Comparison of ENCODE assay signal across 8 cellular contexts in genomic region chr1:8848663-8849386, GRCh38. TPM values are rescaled to one million over a fixed set of nuclear protein-coding genes. Genes with fewer than 3 reads are reported as not detected.
A peak's percentile ranks its signal among the peaks of the same experiment; 100 is the strongest.
DNase-seq lines count a peak whose midpoint lies in the region; ATAC-seq and TF ChIP-seq lines count a peak whose summit lies in the region.

No MANE protein-coding gene starts in this region.

- H3K36me3 ChIP-seq in PC-9 (ENCODE audit: low read depth): no peaks in the 10 kb centered on the region

- CTCF ChIA-PET in PC-9 (lab: Charles Lee): interaction anchor here (0.5 to 1.9 kb wide), 12 partner anchors 33 to 377 kb away, joined by 3 to 13 read pairs (median 4); no protein-coding TSS in a partner anchor

- no peaks in the 10 kb centered on the region for H3K9me2 ChIP-seq in PC-9 (ENCODE audit: insufficient read depth)

- no peak overlapping the region for H3K27ac Mint-ChIP-seq in natural killer cell treated with Interleukin-12 subunit alpha and Interleukin-12 subunit beta and Interleukin-15 and Interleukin-18, amount 100 ng/mL, for 72 hours
- no peak overlapping the region for H3K27ac Mint-ChIP-seq in stimulated activated effector memory CD8-positive, alpha-beta T cell treated with anti-CD3 and anti-CD28 coated beads, Interleukin-12 subunit alpha, Interleukin-12 subunit beta, amount 100 ng/mL, for 72 hours

- peak; percentile 63 for DNase-seq in GM04503 (ENCODE audit: low read depth)
- peak; percentile 83 for DNase-seq in KBM-7
- peak; percentile 57 to 86 for DNase-seq in PC-9
- DNase-seq in activated T-cell treated with anti-CD3 and anti-CD28 coated beads, Interleukin-2, amount 50 U/mL, for 48 hours: peak; percentile 84 to 87
- DNase-seq in fibroblast of gingiva (ENCODE audit: low read depth): peak; percentile 94
- DNase-seq in natural killer cell treated with Interleukin-12 subunit alpha and Interleukin-12 subunit beta and Interleukin-15 and Interleukin-18, amount 100 ng/mL, for 72 hours (ENCODE audit: low spot score): peak; percentile 74
- DNase-seq in stimulated activated effector memory CD8-positive, alpha-beta T cell treated with anti-CD3 and anti-CD28 coated beads, Interleukin-12 subunit alpha, Interleukin-12 subunit beta, amount 100 ng/mL, for 72 hours (ENCODE audit: low spot score in 2 of 2): peak; percentile 83 to 88

- POLR2A ChIA-PET in PC-9 (lab: Charles Lee; ENCODE audit: unreplicated experiment): interaction anchor here (0.5 to 0.7 kb wide), 5 partner anchors 9 to 123 kb away, joined by 3 to 5 read pairs (median 4); no protein-coding TSS in a partner anchor

- no peaks in the 10 kb centered on the region; the same call in 1 of the 2 replicates for H3F3A ChIP-seq in PC-9 (ENCODE audit: insufficient read depth, low read depth)

- ATAC-seq in natural killer cell treated with Interleukin-12 subunit alpha and Interleukin-12 subunit beta and Interleukin-15 and Interleukin-18, amount 100 ng/mL, for 72 hours: peak; percentile 85 to 91
- ATAC-seq in stimulated activated effector memory CD8-positive, alpha-beta T cell treated with anti-CD3 and anti-CD28 coated beads, Interleukin-12 subunit alpha, Interleukin-12 subunit beta, amount 100 ng/mL, for 72 hours: peak; percentile 91
- ATAC-seq in GM18502 (IDR thresholded peaks at IDR 0.05; ENCODE audit: poor library complexity, unreplicated experiment): no peak

- H3K9me3 Mint-ChIP-seq in natural killer cell treated with Interleukin-12 subunit alpha and Interleukin-12 subunit beta and Interleukin-15 and Interleukin-18, amount 100 ng/mL, for 72 hours: no peaks in the 10 kb centered on the region
- no peaks in the 10 kb centered on the region for H3K9me3 Mint-ChIP-seq in stimulated activated effector memory CD8-positive, alpha-beta T cell treated with anti-CD3 and anti-CD28 coated beads, Interleukin-12 subunit alpha, Interleukin-12 subunit beta, amount 100 ng/mL, for 72 hours

- no peaks in the 10 kb centered on the region for H3K27me3 ChIP-seq in PC-9 (ENCODE audit: insufficient read depth, low read depth)

- no peaks in the 10 kb centered on the region for H3K27me3 Mint-ChIP-seq in natural killer cell treated with Interleukin-12 subunit alpha and Interleukin-12 subunit beta and Interleukin-15 and Interleukin-18, amount 100 ng/mL, for 72 hours

- H3K4me3 Mint-ChIP-seq in natural killer cell treated with Interleukin-12 subunit alpha and Interleukin-12 subunit beta and Interleukin-15 and Interleukin-18, amount 100 ng/mL, for 72 hours: no peak overlapping the region
- no peak overlapping the region for H3K4me3 Mint-ChIP-seq in stimulated activated effector memory CD8-positive, alpha-beta T cell treated with anti-CD3 and anti-CD28 coated beads, Interleukin-12 subunit alpha, Interleukin-12 subunit beta, amount 100 ng/mL, for 72 hours

- TF ChIP-seq CTCF in PC-9 (conservative IDR thresholded peaks at IDR 0.05): peak; percentile 76

- intact Hi-C loops in PC-9 (cut with micrococcal nuclease; ENCODE audit: unreplicated experiment): loop anchor here (1.0 to 2.0 kb wide), 3 partner anchors 122 to 874 kb away; no protein-coding TSS in a partner anchor

- BruUV-seq in PC-9 (replicated peaks; lab: Mats Ljungman, UMichigan): no TSS peak

- H3K4me3 ChIP-seq in PC-9: no peak overlapping the region

- H3K4me2 ChIP-seq in PC-9: no peak overlapping the region

- H3K79me2 ChIP-seq in PC-9 (ENCODE audit: low read depth): no peaks in the 10 kb centered on the region

- no peaks in the 10 kb centered on the region for H4K20me1 ChIP-seq in PC-9 (ENCODE audit: insufficient read depth)

- in situ Hi-C loops in KBM-7 (cut with MboI; ENCODE audit: low pct_unique_long_range_greater_than_20kb, low sequenced_read_pairs): no loop called here

- no peaks in the 10 kb centered on the region for H3K9me3 ChIP-seq in PC-9 (ENCODE audit: insufficient read depth, low read depth)

- no peaks in the 10 kb centered on the region for H3K4me1 Mint-ChIP-seq in natural killer cell treated with Interleukin-12 subunit alpha and Interleukin-12 subunit beta and Interleukin-15 and Interleukin-18, amount 100 ng/mL, for 72 hours (ENCODE audit: low read depth in 2 of 2)
- peaks cover 13% of the 10 kb centered on the region for H3K4me1 Mint-ChIP-seq in stimulated activated effector memory CD8-positive, alpha-beta T cell treated with anti-CD3 and anti-CD28 coated beads, Interleukin-12 subunit alpha, Interleukin-12 subunit beta, amount 100 ng/mL, for 72 hours

- no peaks in the 10 kb centered on the region for H3K4me1 ChIP-seq in PC-9 (replicated peaks; ENCODE audit: insufficient read depth)

- no peak overlapping the region for H3K27ac ChIP-seq in PC-9

- H3K36me3 Mint-ChIP-seq in natural killer cell treated with Interleukin-12 subunit alpha and Interleukin-12 subunit beta and Interleukin-15 and Interleukin-18, amount 100 ng/mL, for 72 hours: no peaks in the 10 kb centered on the region
- peaks cover 18% of the 10 kb centered on the region for H3K36me3 Mint-ChIP-seq in stimulated activated effector memory CD8-positive, alpha-beta T cell treated with anti-CD3 and anti-CD28 coated beads, Interleukin-12 subunit alpha, Interleukin-12 subunit beta, amount 100 ng/mL, for 72 hours

- H2AFZ ChIP-seq in PC-9: no peak overlapping the region

RNA-seq across cellular contexts. Expression of gene ENO1, which starts 29.7 kb away (rescaled TPM):
- total RNA-seq in PC-9 (2021): 1,401 and 1,902 TPM in 2 replicates
- total RNA-seq in natural killer cell treated with Interleukin-12 subunit alpha and Interleukin-12 subunit beta and Interleukin-15 and Interleukin-18, amount 100 ng/mL, for 72 hours: 1,000 to 10,000 TPM; 2,254 to 2,801 TPM

RNA-seq across cellular contexts. Expression of gene RERE, which starts 31.4 kb away (rescaled TPM):
- total RNA-seq in PC-9 (2021): 73.4 and 98.7 TPM in 2 replicates
- 10 to 100 TPM; 38.2 to 72.4 TPM for total RNA-seq in natural killer cell treated with Interleukin-12 subunit alpha and Interleukin-12 subunit beta and Interleukin-15 and Interleukin-18, amount 100 ng/mL, for 72 hours
